Comparison of ENCODE assay signal across 19 cellular contexts in genomic region chr5:172864747-172865146, GRCh38.
"Had no signal": no experiment of that assay in that cellular context is flagged by ENCODE, and none has a peak within 500 bp of the region (broad histone marks: within the 10 kb centered on the region; RNA-seq: fewer than 3 reads in every experiment).

No MANE protein-coding gene starts in this region.

- H3K27me3 Mint-ChIP-seq: activated CD4-positive, alpha-beta T cell treated with anti-CD3 and anti-CD28 coated beads, Interleukin-2, amount 10 ng/mL, durations not matched to agents 7 days and 5 days; activated naive CD4-positive, alpha-beta T cell treated with anti-CD3 and anti-CD28 coated beads, Interleukin-2, amount 10 ng/mL, durations not matched to agents 7 days and 5 days had no signal

- H3K27me3 ChIP-seq: body of pancreas, heart left ventricle, left lung, ovary, transverse colon had no signal

- ATAC-seq: body of pancreas, heart left ventricle, left lung had no signal

- H3K4me3 Mint-ChIP-seq: activated CD4-positive, alpha-beta T cell treated with anti-CD3 and anti-CD28 coated beads, Interleukin-2, amount 10 ng/mL, durations not matched to agents 7 days and 5 days; activated naive CD4-positive, alpha-beta T cell treated with anti-CD3 and anti-CD28 coated beads, Interleukin-2, amount 10 ng/mL, durations not matched to agents 7 days and 5 days; nephron had no signal

- H3K9me3 Mint-ChIP-seq: activated CD4-positive, alpha-beta T cell treated with anti-CD3 and anti-CD28 coated beads, Interleukin-2, amount 10 ng/mL, durations not matched to agents 7 days and 5 days; activated naive CD4-positive, alpha-beta T cell treated with anti-CD3 and anti-CD28 coated beads, Interleukin-2, amount 10 ng/mL, durations not matched to agents 7 days and 5 days; activated T-helper 2 cell treated with anti-CD3 and anti-CD28 coated beads, Interferon-gamma antibody, Interleukin-2, Interleukin-4, amounts not matched to agents 10 μg/mL and 5 μg/mL and 100 μg/mL, durations not matched to agents 14 hours and 24 hours and 36 hours; nephron had no signal

- DNase-seq: activated CD4-positive, alpha-beta T cell treated with anti-CD3 and anti-CD28 coated beads, Interleukin-2, amount 10 ng/mL, durations not matched to agents 7 days and 5 days; activated CD4-positive, CD25-positive, alpha-beta regulatory T cell; activated CD8-positive, alpha-beta memory T cell treated with anti-CD3 and anti-CD28 coated beads for 24 hours; activated naive CD4-positive, alpha-beta T cell treated with anti-CD3 and anti-CD28 coated beads, Interleukin-2, amount 10 ng/mL, durations not matched to agents 7 days and 5 days; activated T-cell treated with anti-CD3 and anti-CD28 coated beads for 4 hours; body of pancreas; central memory CD4-positive, alpha-beta T cell; cortex of kidney; effector memory CD4-positive, alpha-beta T cell; left lung; mesendoderm; ovary; retina; small intestine; T-helper 2 cell; transverse colon had no signal

- H3K36me3 ChIP-seq: heart left ventricle, left lung, ovary, transverse colon had no signal

- H3K27ac Mint-ChIP-seq: activated CD4-positive, alpha-beta T cell treated with anti-CD3 and anti-CD28 coated beads, Interleukin-2, amount 10 ng/mL, durations not matched to agents 7 days and 5 days; activated naive CD4-positive, alpha-beta T cell treated with anti-CD3 and anti-CD28 coated beads, Interleukin-2, amount 10 ng/mL, durations not matched to agents 7 days and 5 days; activated T-helper 2 cell treated with anti-CD3 and anti-CD28 coated beads, Interferon-gamma antibody, Interleukin-2, Interleukin-4, amounts not matched to agents 10 μg/mL and 5 μg/mL and 100 μg/mL, durations not matched to agents 14 hours and 24 hours and 36 hours; nephron had no signal

- H3K4me3 ChIP-seq: body of pancreas, heart left ventricle, left lung, ovary, transverse colon had no signal

- H3K27ac ChIP-seq: left lung, ovary had no signal

- H3K9me3 ChIP-seq: body of pancreas, heart left ventricle, left lung, ovary, transverse colon had no signal
